ENCODE assay signal across 8 cellular contexts in the genomic region with DNA sequence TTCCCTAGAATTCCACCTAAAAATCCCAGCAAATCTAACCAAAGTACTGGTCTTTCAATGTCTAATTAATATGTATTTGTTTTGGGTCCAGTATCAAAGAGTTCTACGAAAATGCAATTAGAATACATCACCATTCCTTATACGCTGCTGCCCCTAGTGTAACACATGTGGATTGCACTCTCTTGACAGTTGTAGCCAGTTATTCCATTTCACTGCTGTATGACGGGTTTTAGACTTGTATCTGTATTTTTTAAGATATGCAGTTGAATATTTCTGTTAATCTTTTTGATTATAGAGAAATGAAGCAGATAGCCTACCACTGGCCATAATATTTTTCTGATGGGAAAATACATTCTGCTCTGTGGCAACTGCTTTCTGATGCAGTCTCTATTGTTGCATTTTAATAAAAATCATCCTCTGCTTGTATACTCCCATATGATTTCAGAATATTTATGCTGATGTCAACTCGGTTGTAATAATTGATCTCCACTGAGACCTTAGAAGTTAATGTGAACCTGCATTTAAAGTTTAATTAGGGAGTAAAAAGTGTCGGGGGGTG. TPM values are rescaled to one million over a fixed set of nuclear protein-coding genes. Genes with fewer than 3 reads are reported as not detected.
DNase-seq lines count a peak whose midpoint lies in the region; ATAC-seq and TF ChIP-seq lines count a peak whose summit lies in the region.

No MANE protein-coding gene starts in this region.

- H3K36me3 ChIP-seq in GM23338 (ENCODE audit: insufficient read depth): no peaks in the 10 kb centered on the region

- H3K4me1 Mint-ChIP-seq in GM23338: no peaks in the 10 kb centered on the region

- H3K27ac ChIP-seq in GM23338 (ENCODE audit: low read depth): no peak overlapping the region

- no peak overlapping the region for H2AFZ ChIP-seq in GM23338

- H3K4me1 ChIP-seq in GM23338 (ENCODE audit: insufficient read depth): no peaks in the 10 kb centered on the region

- no peaks in the 10 kb centered on the region for H3K36me3 Mint-ChIP-seq in GM23338 (ENCODE audit: low read depth)

- no peaks in the 10 kb centered on the region for H3K9me2 ChIP-seq in GM23338 (ENCODE audit: insufficient read depth)

- DNase-seq in NCI-H510A treated with DMSO at 0.1 percent for 48 hours (lab: John Stamatoyannopoulos, UW) (peak; percentile 15), NCI-H510A (lab: John Stamatoyannopoulos, UW) (no peak), GM23338 (ENCODE audit: low spot score) (peak; percentile 44), NCI-H2227 treated with DMSO at 0.1 percent for 48 hours (lab: John Stamatoyannopoulos, UW) (peak; percentile 52), globus pallidus (ENCODE audit: low spot score) (peak; percentile 40), pulmonary artery endothelial cell (ENCODE audit: low read depth, low spot score) (peak; percentile 10)
- DNase-seq in activated gamma-delta T cell treated with anti-CD3 and anti-CD28 coated beads, Interleukin-2, amount 50 U/mL, for 16 hours (ENCODE audit: low read depth): peak; percentile 9

- H3K4me2 ChIP-seq in GM23338: no peak overlapping the region

- no peaks in the 10 kb centered on the region for H3K79me2 ChIP-seq in GM23338 (replicated peaks; ENCODE audit: insufficient read depth)

- no peaks in the 10 kb centered on the region for H3F3A ChIP-seq in GM23338 (replicated peaks; ENCODE audit: low read depth)

- no peak overlapping the region for H3K4me3 ChIP-seq in GM23338

- H3K4me3 Mint-ChIP-seq in GM23338: no peak overlapping the region

- TF ChIP-seq CTCF in GM23338 (conservative IDR thresholded peaks at IDR 0.05; ENCODE audit: low read depth in 2 of 2): peak; percentile 59 to 67

- no peaks in the 10 kb centered on the region for H4K20me1 ChIP-seq in GM23338 (replicated peaks; ENCODE audit: insufficient read depth)

- H3K27me3 ChIP-seq in GM23338 (ENCODE audit: insufficient read depth): no peaks in the 10 kb centered on the region

- H3K27ac Mint-ChIP-seq in GM23338: no peak overlapping the region

- ATAC-seq in GM23338: 0 out of 3 replicates have a peak, but pooled peaks have one; percentile 29
- no peak for ATAC-seq in HG03460 (IDR thresholded peaks at IDR 0.05; ENCODE audit: unreplicated experiment)

- H3K9me3 Mint-ChIP-seq in GM23338: peaks cover 6% of the 10 kb centered on the region

- no peaks in the 10 kb centered on the region for H3K27me3 Mint-ChIP-seq in GM23338 (ENCODE audit: insufficient read depth, low read depth, poor library complexity)

TF ChIP-seq in GM23338, 12 proteins besides CTCF, POLR2A, EP300 and RAD21 (continues in another document):
- TF ChIP-seq JUNB (IDR thresholded peaks at IDR 0.05; ENCODE audit: unreplicated experiment): no peak
- TF ChIP-seq, protein P1, sequence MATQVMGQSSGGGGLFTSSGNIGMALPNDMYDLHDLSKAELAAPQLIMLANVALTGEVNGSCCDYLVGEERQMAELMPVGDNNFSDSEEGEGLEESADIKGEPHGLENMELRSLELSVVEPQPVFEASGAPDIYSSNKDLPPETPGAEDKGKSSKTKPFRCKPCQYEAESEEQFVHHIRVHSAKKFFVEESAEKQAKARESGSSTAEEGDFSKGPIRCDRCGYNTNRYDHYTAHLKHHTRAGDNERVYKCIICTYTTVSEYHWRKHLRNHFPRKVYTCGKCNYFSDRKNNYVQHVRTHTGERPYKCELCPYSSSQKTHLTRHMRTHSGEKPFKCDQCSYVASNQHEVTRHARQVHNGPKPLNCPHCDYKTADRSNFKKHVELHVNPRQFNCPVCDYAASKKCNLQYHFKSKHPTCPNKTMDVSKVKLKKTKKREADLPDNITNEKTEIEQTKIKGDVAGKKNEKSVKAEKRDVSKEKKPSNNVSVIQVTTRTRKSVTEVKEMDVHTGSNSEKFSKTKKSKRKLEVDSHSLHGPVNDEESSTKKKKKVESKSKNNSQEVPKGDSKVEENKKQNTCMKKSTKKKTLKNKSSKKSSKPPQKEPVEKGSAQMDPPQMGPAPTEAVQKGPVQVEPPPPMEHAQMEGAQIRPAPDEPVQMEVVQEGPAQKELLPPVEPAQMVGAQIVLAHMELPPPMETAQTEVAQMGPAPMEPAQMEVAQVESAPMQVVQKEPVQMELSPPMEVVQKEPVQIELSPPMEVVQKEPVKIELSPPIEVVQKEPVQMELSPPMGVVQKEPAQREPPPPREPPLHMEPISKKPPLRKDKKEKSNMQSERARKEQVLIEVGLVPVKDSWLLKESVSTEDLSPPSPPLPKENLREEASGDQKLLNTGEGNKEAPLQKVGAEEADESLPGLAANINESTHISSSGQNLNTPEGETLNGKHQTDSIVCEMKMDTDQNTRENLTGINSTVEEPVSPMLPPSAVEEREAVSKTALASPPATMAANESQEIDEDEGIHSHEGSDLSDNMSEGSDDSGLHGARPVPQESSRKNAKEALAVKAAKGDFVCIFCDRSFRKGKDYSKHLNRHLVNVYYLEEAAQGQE (IDR thresholded peaks at IDR 0.05; ENCODE audit: unreplicated experiment): no peak
- TF ChIP-seq ZNF331 (CRISPR knock-in tag; IDR thresholded peaks at IDR 0.05; ENCODE audit: low read depth): no peak
- TF ChIP-seq NANOG (IDR thresholded peaks at IDR 0.05; ENCODE audit: borderline replicate concordance): no peak
- no peak for TF ChIP-seq ETS1 (IDR thresholded peaks at IDR 0.05)
- no peak for TF ChIP-seq STAT1 (IDR thresholded peaks at IDR 0.05; ENCODE audit: unreplicated experiment)

RNA-seq across cellular contexts. Expression of gene PAGE2B, which starts 17.1 kb away (rescaled TPM):
- total RNA-seq in GM23338 (2014; rRNA removed; shearing (Covaris generic)): not detected in 2 replicates
- not detected in 2 replicates for polyA plus RNA-seq in GM23338 (2016; fragmentation: Nextera tagmentation; extraction: Ambion mirVana)
- not detected in 2 replicates for total RNA-seq in pulmonary artery endothelial cell

RNA-seq across cellular contexts. Expression of gene ALAS2, which starts 27.0 kb away (rescaled TPM):
- 0.50 TPM in 1 of 2 replicates, not detected in the other for total RNA-seq in GM23338 (2014; rRNA removed; shearing (Covaris generic))
- 0.23 TPM in 1 of 2 replicates, not detected in the other for polyA plus RNA-seq in GM23338 (2016; fragmentation: Nextera tagmentation; extraction: Ambion mirVana)
- total RNA-seq in pulmonary artery endothelial cell: not detected in 2 replicates

RNA-seq across cellular contexts. Expression of gene PAGE2, which starts 31.0 kb away (rescaled TPM):
- total RNA-seq in GM23338 (2014; rRNA removed; shearing (Covaris generic)): not detected in 2 replicates
- not detected in 2 replicates for polyA plus RNA-seq in GM23338 (2016; fragmentation: Nextera tagmentation; extraction: Ambion mirVana)
- total RNA-seq in pulmonary artery endothelial cell: not detected in 2 replicates

RNA-seq across cellular contexts. Expression of gene APEX2, which starts 57.6 kb away (rescaled TPM):
- total RNA-seq in GM23338 (2014; rRNA removed; shearing (Covaris generic)): 15.0 and 20.1 TPM in 2 replicates
- polyA plus RNA-seq in GM23338 (2016; fragmentation: Nextera tagmentation; extraction: Ambion mirVana): 9.6 and 10.0 TPM in 2 replicates
- total RNA-seq in pulmonary artery endothelial cell: 9.9 and 11.4 TPM in 2 replicates
